Comparison of ENCODE assay signal across 8 cellular contexts in genomic region chr2:177763532-177764265, GRCh38.
DNase-seq lines count a peak whose midpoint lies in the region; ATAC-seq, FAIRE-seq and TF ChIP-seq lines count a peak whose summit lies in the region.

No MANE protein-coding gene starts in this region.

- intact Hi-C loops in lower lobe of right lung (cut with DNase I), result no loop called here

- peak; percentile 90 for TF ChIP-seq CTCF in lower lobe of right lung (IDR thresholded peaks at IDR 0.05)

- DNase-seq in C1 segment of cervical spinal cord (lab: John Stamatoyannopoulos, UW) (peak in 10 of 14 donors; percentile 3 to 63 (median 40)), GM19239 (ENCODE audit: insufficient read length, low spot score) (peak; percentile 37), NCI-H460 (ENCODE audit: extremely low read depth, low read depth) (peak; percentile 74), dermis blood vessel endothelial cell (peak; percentile 88), lower lobe of right lung (peak; percentile 73)
- peak; percentile 87 for DNase-seq in activated CD4-positive, alpha-beta T cell treated with anti-CD3 and anti-CD28 coated beads for 48 hours
- DNase-seq in stimulated activated CD8-positive, alpha-beta memory T cell treated with anti-CD3 and anti-CD28 coated beads, Interleukin-15, amount 100 ng/mL, for 1 hour (ENCODE audit: low read depth), result peak; percentile 53

- no peaks in the 10 kb centered on the region for H3K36me3 ChIP-seq in lower lobe of right lung

- ATAC-seq in HG03280 (IDR thresholded peaks at IDR 0.05; ENCODE audit: unreplicated experiment), result peak; percentile 98
- peak; percentile 93 to 96 for ATAC-seq in lower lobe of right lung

- H3K9me3 ChIP-seq in lower lobe of right lung, result no peaks in the 10 kb centered on the region

- peaks cover 7% of the 10 kb centered on the region for H3K4me1 ChIP-seq in lower lobe of right lung

- H3K4me3 ChIP-seq in lower lobe of right lung, result no peak overlapping the region

- peak; percentile 78 for FAIRE-seq in GM19239 (lab: Jason Lieb, UNC)

- H3K27me3 ChIP-seq in lower lobe of right lung (ENCODE audit: low read depth), result no peaks in the 10 kb centered on the region

- no peak overlapping the region for H3K27ac ChIP-seq in lower lobe of right lung

Comparison
In these comparisons a context has a peak if more than half of its experiments do, and no peak if none do; other contexts are left out.
1. DNase-seq: peak in every context shown above with its lines; median percentile 88 in dermis blood vessel endothelial cell; 87 in activated CD4-positive, alpha-beta T cell treated with anti-CD3 and anti-CD28 coated beads for 48 hours; 74 in NCI-H460; 73 in lower lobe of right lung; 53 in stimulated activated CD8-positive, alpha-beta memory T cell treated with anti-CD3 and anti-CD28 coated beads, Interleukin-15, amount 100 ng/mL, for 1 hour; 40 in C1 segment of cervical spinal cord; 37 in GM19239.